8 cellular contexts compared by ENCODE assay signal in the genomic region with DNA sequence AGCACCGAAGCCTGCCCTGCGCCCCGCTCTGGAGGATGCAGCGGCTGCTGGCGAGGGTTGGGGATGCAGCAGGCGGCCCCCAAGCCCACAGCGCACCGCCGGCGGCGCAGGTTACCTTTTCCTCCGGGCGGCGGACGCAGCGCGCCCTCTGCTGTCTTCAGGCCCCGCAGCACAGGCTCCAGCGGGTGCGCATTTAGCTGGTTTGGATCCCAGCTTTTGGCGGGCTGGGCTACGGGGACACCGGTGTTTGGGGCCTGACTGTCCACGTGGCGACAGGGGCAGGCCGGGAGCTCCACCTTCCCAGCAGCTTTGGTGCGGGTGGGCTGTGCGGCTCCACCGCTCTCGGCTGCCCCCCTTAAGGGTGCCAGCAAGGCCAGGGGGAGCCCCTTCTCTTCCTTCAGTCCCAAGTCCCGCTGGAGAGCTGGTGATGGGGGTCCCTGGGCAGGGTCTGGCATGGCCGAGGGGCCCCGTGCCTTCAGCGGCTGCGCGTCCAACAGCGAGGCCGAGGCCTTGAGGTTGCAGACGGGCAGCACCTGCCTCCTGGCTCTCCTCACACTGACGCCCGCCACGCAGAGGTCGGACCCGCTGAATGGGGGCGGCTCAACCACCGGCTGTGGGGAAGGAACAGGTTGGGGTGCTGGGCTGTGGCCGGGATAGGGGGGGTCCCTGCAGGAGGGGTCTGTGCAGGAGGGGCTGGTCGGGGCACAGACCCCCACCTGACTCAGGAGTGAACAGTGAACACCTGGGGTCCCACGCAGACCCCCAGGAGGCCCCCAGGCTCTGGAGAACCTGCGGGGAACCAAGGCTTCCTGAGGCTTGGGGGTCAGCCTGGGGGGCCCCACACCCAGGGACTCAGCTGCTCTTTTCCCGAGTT. TPM values are rescaled to one million over a fixed set of nuclear protein-coding genes. Genes with fewer than 3 reads are reported as not detected.
DNase-seq lines count a peak whose midpoint lies in the region; ATAC-seq and TF ChIP-seq lines count a peak whose summit lies in the region.

No MANE protein-coding gene starts in this region.

- no peak overlapping the region for H3K23ac ChIP-seq in H9 (ENCODE audit: insufficient read length, low read depth, low read length)

- no peaks in the 10 kb centered on the region for H4K20me1 ChIP-seq in H9 (ENCODE audit: control insufficient read depth, insufficient read depth, insufficient read length)

- no peak overlapping the region for H4K91ac ChIP-seq in H9 (ENCODE audit: insufficient read length, low read depth, low read length)

- H3K18ac ChIP-seq in H9 (ENCODE audit: insufficient read length, low read depth, low read length) = no peak overlapping the region

- peaks cover 4% of the 10 kb centered on the region for H3K23me2 ChIP-seq in H9 (ENCODE audit: insufficient read length, low read depth, low read length, poor library complexity, severe bottlenecking)

- no peak overlapping the region for H2BK20ac ChIP-seq in H9 (ENCODE audit: low read depth, low read length, poor library complexity, severe bottlenecking)

- peak; percentile 96 for ATAC-seq in left lung
- no peak for ATAC-seq in GM18498 (IDR thresholded peaks at IDR 0.05; ENCODE audit: unreplicated experiment)

- H3K9ac ChIP-seq in H9 (ENCODE audit: extremely low read depth, insufficient read length, low read length) = no peak overlapping the region

- H3K4me3 Mint-ChIP-seq in CD14-positive monocyte (no peak overlapping the region), H9 (no peak overlapping the region)

- intact Hi-C loops in CD14-positive monocyte (cut with micrococcal nuclease) = loop anchor here (1.0 to 5.0 kb wide), 3 partner anchors 100 to 263 kb away; no protein-coding TSS in a partner anchor
- intact Hi-C loops in left lung (cut with DNase I) = loop anchor here in 1 of 2 donors (2.0 kb wide), 1 partner anchor 102 kb away; no protein-coding TSS in a partner anchor

- no peak overlapping the region for H2BK15ac ChIP-seq in H9 (ENCODE audit: low read depth, low read length)

- H3K4me2 ChIP-seq in H9 (ENCODE audit: insufficient read depth, insufficient read length, low read length) = no peak overlapping the region

- H2BK120ac ChIP-seq in H9 (ENCODE audit: low read depth, low read length, poor library complexity, severe bottlenecking) = no peak overlapping the region

- peak; percentile 76 for DNase-seq in CD14-positive monocyte (ENCODE audit: low spot score)
- peak; percentile 87 for DNase-seq in H9
- DNase-seq in NCI-H345 (lab: John Stamatoyannopoulos, UW) = peak; percentile 71
- peak; percentile 78 for DNase-seq in activated CD4-positive, alpha-beta T cell treated with anti-CD3 and anti-CD28 coated beads, Interleukin-2, amount 50 U/mL, for 1 hour
- peak; percentile 72 for DNase-seq in coronary artery (ENCODE audit: low spot score)
- DNase-seq in left lung = peak; percentile 70 to 95
- peak; percentile 79 to 84 for DNase-seq in stimulated activated CD4-positive, alpha-beta T cell treated with anti-CD3 and anti-CD28 coated beads, Interleukin-4, amount 100 ng/mL, for 48 hours (ENCODE audit: low read depth in 2 of 2)

- H3K4ac ChIP-seq in H9 (ENCODE audit: low read depth, low read length) = no peak overlapping the region

- H3K9me3 ChIP-seq in H9 (ENCODE audit: control insufficient read depth, low read depth, low read length) (no peaks in the 10 kb centered on the region), left lung (no peaks in the 10 kb centered on the region)

- H3K9me3 Mint-ChIP-seq in CD14-positive monocyte (peaks cover 0 to 5% (median 0%) of the 10 kb centered on the region in 7 donors), H9 (no peaks in the 10 kb centered on the region)

- no peak overlapping the region for H3K27ac Mint-ChIP-seq in CD14-positive monocyte
- 0 out of 7 replicates have a peak overlapping the region, but pooled peaks of 1 of the 3 experiments have one; percentile 67 for H3K27ac Mint-ChIP-seq in H9

- no peak overlapping the region for H3K4me3 ChIP-seq in coronary artery
- no peak overlapping the region for H3K4me3 ChIP-seq in left lung

- no peak overlapping the region for H2BK12ac ChIP-seq in H9 (ENCODE audit: insufficient read length, low read depth, low read length)

- H3K56ac ChIP-seq in H9 (ENCODE audit: insufficient read length, low read depth, low read length) = no peak overlapping the region

- peaks cover 3% of the 10 kb centered on the region for H3K4me1 Mint-ChIP-seq in CD14-positive monocyte
- no peaks in the 10 kb centered on the region for H3K4me1 Mint-ChIP-seq in H9

- WGBS in H9 (ENCODE audit: extremely low coverage, insufficient read length, low lambda C conversion rate) = no CpG with 5 or more reads among the region's 51 CpGs

- H3K36me3 ChIP-seq in left lung = no peaks in the 10 kb centered on the region

- no peak overlapping the region for H2BK5ac ChIP-seq in H9 (ENCODE audit: insufficient read length, low read length)

- H3T11ph ChIP-seq in H9 (ENCODE audit: low read length) = no peak overlapping the region

- no peak overlapping the region for H2AFZ ChIP-seq in H9 (ENCODE audit: low read length)

- no peaks in the 10 kb centered on the region for H3K4me1 ChIP-seq in H9 (ENCODE audit: insufficient read depth, low read length)
- peaks cover 3 to 10% of the 10 kb centered on the region in 2 donors for H3K4me1 ChIP-seq in left lung

- H4K5ac ChIP-seq in H9 (ENCODE audit: insufficient read length, low read depth, low read length) = no peak overlapping the region

- H3K14ac ChIP-seq in H9 (ENCODE audit: insufficient read depth, low read length) = no peak overlapping the region

- H3K79me2 ChIP-seq in H9 (ENCODE audit: insufficient read depth, low read length) = no peaks in the 10 kb centered on the region

- no peak overlapping the region for H2AK5ac ChIP-seq in H9 (ENCODE audit: insufficient read length, low read length)

- TF ChIP-seq CTCF in CD14-positive monocyte (IDR thresholded peaks at IDR 0.05) = peak; percentile 85
- TF ChIP-seq CTCF in H9 (conservative IDR thresholded peaks at IDR 0.05) = peak; percentile 97
- TF ChIP-seq CTCF in coronary artery (IDR thresholded peaks at IDR 0.05) = peak; percentile 82
- TF ChIP-seq CTCF in left lung (IDR thresholded peaks at IDR 0.05) = peak; percentile 87 to 90

- H3K27me3 Mint-ChIP-seq in CD14-positive monocyte (ENCODE audit: low read depth in 3 of 3) = peaks cover 15 to 31% (median 27%) of the 10 kb centered on the region in 3 donors
- H3K27me3 Mint-ChIP-seq in H9 (ENCODE audit: low read depth) = peaks cover 38% of the 10 kb centered on the region

- H3K27ac ChIP-seq in H9 (ENCODE audit: insufficient read length, low read depth, low read length) (no peak overlapping the region), coronary artery (no peak overlapping the region), left lung (no peak overlapping the region)

- H3K36me3 Mint-ChIP-seq in CD14-positive monocyte (no peaks in the 10 kb centered on the region), H9 (ENCODE audit: insufficient read depth in 1 of 3, low read depth in 3 of 3) (no peaks in the 10 kb centered on the region)

- no peak overlapping the region for H4K8ac ChIP-seq in H9 (replicated peaks; ENCODE audit: insufficient read length, low read depth, low read length)

- H3K79me1 ChIP-seq in H9 (ENCODE audit: insufficient read depth, low read depth, low read length, poor library complexity, severe bottlenecking) = no peaks in the 10 kb centered on the region

- H3K27me3 ChIP-seq in H9 (ENCODE audit: insufficient read depth, low read length) = peaks cover 2% of the 10 kb centered on the region; the same call in 1 of the 2 replicates
- peaks cover 0 to 78% of the 10 kb centered on the region in 2 donors for H3K27me3 ChIP-seq in left lung

RNA-seq across cellular contexts. Expression of a gene that starts 18.0 kb away (rescaled TPM):
- not detected for polyA plus RNA-seq in CD14-positive monocyte
- total RNA-seq in H9 (2021) (0.11 and 0.20 TPM in 2 replicates), left lung (not detected)

RNA-seq across cellular contexts. Expression of a gene that starts 27.5 kb away (rescaled TPM):
- polyA plus RNA-seq in CD14-positive monocyte = not detected
- total RNA-seq in H9 (2021) = not detected in 2 replicates
- not detected for total RNA-seq in left lung

RNA-seq across cellular contexts. Expression of a gene that starts 54.7 kb away (rescaled TPM):
- 1 to 10 TPM; 1.8 to 3.6 TPM for polyA plus RNA-seq in CD14-positive monocyte
- total RNA-seq in H9 (2021) (not detected in 2 replicates), left lung (1 to 10 TPM in 1 of 2 donors, under 1 TPM in 1; 0.39 to 2.9 TPM)

RNA-seq across cellular contexts. Expression of a gene that starts 59.3 kb away (rescaled TPM):
- polyA plus RNA-seq in CD14-positive monocyte = under 1 TPM in 1 of 2 donors, not detected in 1; 0.18 TPM
- total RNA-seq in H9 (2021) (not detected in 2 replicates), left lung (1 to 10 TPM in 1 of 2 donors, under 1 TPM in 1; 0.37 to 1.7 TPM)
